ENCODE assay signal across 18 cellular contexts in the genomic region with DNA sequence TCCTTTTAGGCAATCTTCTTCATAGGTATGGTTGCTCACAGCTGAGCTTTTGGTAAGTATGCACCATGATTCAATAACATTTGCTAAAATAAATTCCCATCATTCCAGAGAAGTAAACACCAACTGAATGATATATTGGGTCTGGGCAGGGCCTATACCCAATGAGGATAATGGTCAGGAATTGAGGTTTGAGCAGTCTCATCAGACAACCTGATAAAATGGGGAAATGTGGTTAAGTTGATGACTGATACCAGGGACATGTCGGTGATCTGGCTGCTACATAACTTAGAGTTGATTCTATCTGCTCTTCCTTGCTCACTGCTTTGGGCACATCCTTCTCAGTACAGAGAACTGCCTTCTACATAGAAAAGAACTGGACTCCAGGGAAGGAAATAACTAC.
"Had no signal": no experiment of that assay in that cellular context is flagged by ENCODE, and none has a peak within 500 bp of the region (broad histone marks: within the 10 kb centered on the region; RNA-seq: fewer than 3 reads in every experiment).

No MANE protein-coding gene starts in this region.

- H3K27ac ChIP-seq: cardiac muscle cell, esophagus squamous epithelium, prostate gland, right atrium auricular region, transverse colon had no signal

- H3K4me1 ChIP-seq: esophagus squamous epithelium, prostate gland, right atrium auricular region, transverse colon had no signal

- H3K27me3 ChIP-seq: cardiac muscle cell, esophagus squamous epithelium, right atrium auricular region, transverse colon had no signal

- H3K36me3 ChIP-seq: cardiac muscle cell, esophagus squamous epithelium, prostate gland, right atrium auricular region, transverse colon had no signal

- ATAC-seq: activated CD8-positive, alpha-beta memory T cell treated with anti-CD3 and anti-CD28 coated beads, Interleukin-2, amount 10 ng/mL, durations not matched to agents 7 days and 5 days; left lobe of liver had no signal

- FAIRE-seq: endothelial cell of umbilical vein, islet of Langerhans had no signal

- H3K4me3 ChIP-seq: cardiac muscle cell, esophagus squamous epithelium, lung, prostate gland, right atrium auricular region, transverse colon had no signal

- H3K9me3 ChIP-seq: esophagus squamous epithelium, prostate gland, right atrium auricular region, transverse colon had no signal

- DNase-seq: activated CD4-positive, alpha-beta memory T cell treated with anti-CD3 and anti-CD28 coated beads, Interleukin-2, amount 10 ng/mL, durations not matched to agents 7 days and 5 days; activated CD4-positive, alpha-beta T cell treated with anti-CD3 and anti-CD28 coated beads for 48 hours; activated CD4-positive, CD25-positive, alpha-beta regulatory T cell; activated CD8-positive, alpha-beta memory T cell treated with anti-CD3 and anti-CD28 coated beads, Interleukin-2, amount 10 ng/mL, durations not matched to agents 7 days and 5 days; amniotic stem cell; effector CD8-positive, alpha-beta T cell; esophagus squamous epithelium; midbrain; stimulated activated CD4-positive, alpha-beta T cell treated with anti-CD3 and anti-CD28 coated beads, Interleukin-2, amount 100 ng/mL, for 24 hours; T-helper 9 cell; transverse colon had no signal
